In genomic region chr12:949337-950099, GRCh38 we compare ENCODE assay signal across 1 cellular context.
TF ChIP-seq lines count a peak whose summit lies in the region.

Gene RAD52 (minus strand): TSS chr12:949694. CDS start chr12:933058, 16,636 bp downstream.

TF ChIP-seq in GM12878, 131 proteins besides CTCF, POLR2A, EP300 and RAD21 (continued from another document and continues in another):
- TF ChIP-seq NKRF (conservative IDR thresholded peaks at IDR 0.05), result peak; percentile 79
- no peak for TF ChIP-seq USF2 (IDR thresholded peaks at IDR 0.05; ENCODE audit: borderline replicate concordance, low read depth, low read length)
- TF ChIP-seq SMAD5 (IDR thresholded peaks at IDR 0.05; ENCODE audit: low read depth), result peak; percentile 83
- TF ChIP-seq BMI1 (IDR thresholded peaks at IDR 0.05; ENCODE audit: borderline replicate concordance), result no peak
- no peak for TF ChIP-seq POLR2AphosphoS2 (IDR thresholded peaks at IDR 0.05; ENCODE audit: low read depth, low read length)
- peak; percentile 83 for TF ChIP-seq EED (IDR thresholded peaks at IDR 0.05; ENCODE audit: low read depth)
- TF ChIP-seq KLF5 (IDR thresholded peaks at IDR 0.05; ENCODE audit: partially characterized antibody), result no peak
- no peak; the same call in 1 of the 2 replicates for TF ChIP-seq MLLT1 (IDR thresholded peaks at IDR 0.05)
- peak; percentile 92 for TF ChIP-seq ZNF687 (IDR thresholded peaks at IDR 0.05)
- TF ChIP-seq CBX3 (IDR thresholded peaks at IDR 0.05; ENCODE audit: borderline replicate concordance, low read depth), result no peak
- 0 out of 2 replicates have a peak, but pooled peaks have one; percentile 32 for TF ChIP-seq PAX5 (IDR thresholded peaks at IDR 0.05; ENCODE audit: borderline replicate concordance, low read depth, low read length)
- peak; percentile 54 for TF ChIP-seq GATAD2B (conservative IDR thresholded peaks at IDR 0.05; ENCODE audit: low read depth)
- peak; percentile 86 for TF ChIP-seq TBL1XR1 (IDR thresholded peaks at IDR 0.05; ENCODE audit: low read depth, low read length)
- 0 out of 2 replicates have a peak, but pooled peaks have one; percentile 38 for TF ChIP-seq ZBTB11 (CRISPR knock-in tag; IDR thresholded peaks at IDR 0.05)
- peak; percentile 28 for TF ChIP-seq SP1 (IDR thresholded peaks at IDR 0.05; ENCODE audit: low read depth, low read length)
- TF ChIP-seq NBN (IDR thresholded peaks at IDR 0.05), result peak; percentile 97
- no peak for TF ChIP-seq ATF2 (IDR thresholded peaks at IDR 0.05; ENCODE audit: low read length)
- peak; percentile 69 for TF ChIP-seq RUNX3 (IDR thresholded peaks at IDR 0.05; ENCODE audit: low read length)
- no peak for TF ChIP-seq JUNB (IDR thresholded peaks at IDR 0.05)
- no peak for TF ChIP-seq PML (IDR thresholded peaks at IDR 0.05; ENCODE audit: low read length)
- TF ChIP-seq BRCA1 (IDR thresholded peaks at IDR 0.05; ENCODE audit: low read depth, low read length), result no peak
- peak; percentile 77 for TF ChIP-seq SMC3 (IDR thresholded peaks at IDR 0.05; ENCODE audit: borderline replicate concordance, low read length)
- TF ChIP-seq NFIC (IDR thresholded peaks at IDR 0.05; ENCODE audit: low read depth, low read length), result 0 out of 2 replicates have a peak, but pooled peaks have one; percentile 23
- TF ChIP-seq ZSCAN29 (IDR thresholded peaks at IDR 0.05), result 0 out of 2 replicates have a peak, but pooled peaks have one; percentile 46
- TF ChIP-seq ZNF384 (IDR thresholded peaks at IDR 0.05; ENCODE audit: borderline replicate concordance, low read depth, low read length), result peak; percentile 99
- TF ChIP-seq POU2F2 (IDR thresholded peaks at IDR 0.05; ENCODE audit: borderline replicate concordance, low read depth, low read length), result peak; percentile 55; the same call in 2 of the 3 replicates
- TF ChIP-seq MAX (IDR thresholded peaks at IDR 0.05; ENCODE audit: low read depth, low read length), result peak; percentile 43; the same call in 1 of the 2 replicates
- peak; percentile 60; the same call in 1 of the 2 replicates for TF ChIP-seq ZBTB40 (IDR thresholded peaks at IDR 0.05; ENCODE audit: borderline replicate concordance)
- peak; percentile 86 for TF ChIP-seq CHD2 (IDR thresholded peaks at IDR 0.05; ENCODE audit: borderline replicate concordance, low read depth, low read length)
- TF ChIP-seq TCF3 (IDR thresholded peaks at IDR 0.05; ENCODE audit: borderline replicate concordance, insufficient read depth, low read depth, low read length), result peak; percentile 64; the same call in 1 of the 2 replicates
- no peak for TF ChIP-seq YBX1 (IDR thresholded peaks at IDR 0.05)
- TF ChIP-seq SPI1 (IDR thresholded peaks at IDR 0.05; ENCODE audit: borderline replicate concordance, insufficient read depth, low read depth, low read length), result 0 out of 2 replicates have a peak, but pooled peaks have one; percentile 1
- TF ChIP-seq ATF7 (IDR thresholded peaks at IDR 0.05; ENCODE audit: low read depth), result peak; percentile 60
- TF ChIP-seq IRF4 (IDR thresholded peaks at IDR 0.05; ENCODE audit: low read depth, low read length), result no peak
- peak; percentile 64; the same call in 1 of the 2 replicates for TF ChIP-seq SIN3A (IDR thresholded peaks at IDR 0.05; ENCODE audit: low read depth, low read length)
- peak; percentile 86 for TF ChIP-seq BACH1 (IDR thresholded peaks at IDR 0.05; ENCODE audit: borderline replicate concordance)
- no peak for TF ChIP-seq DPF2 (IDR thresholded peaks at IDR 0.05)
- no peak for TF ChIP-seq PAX8 (IDR thresholded peaks at IDR 0.05)
- TF ChIP-seq RAD51 (IDR thresholded peaks at IDR 0.05), result no peak
- TF ChIP-seq KAT2A (conservative IDR thresholded peaks at IDR 0.05; ENCODE audit: control insufficient read depth, low read depth, low read length), result no peak
- TF ChIP-seq RCOR1 (conservative IDR thresholded peaks at IDR 0.05; ENCODE audit: low read depth, low read length), result peak; percentile 68; the same call in 1 of the 2 replicates
